ENCODE assay signal across 13 cellular contexts in the genomic region with DNA sequence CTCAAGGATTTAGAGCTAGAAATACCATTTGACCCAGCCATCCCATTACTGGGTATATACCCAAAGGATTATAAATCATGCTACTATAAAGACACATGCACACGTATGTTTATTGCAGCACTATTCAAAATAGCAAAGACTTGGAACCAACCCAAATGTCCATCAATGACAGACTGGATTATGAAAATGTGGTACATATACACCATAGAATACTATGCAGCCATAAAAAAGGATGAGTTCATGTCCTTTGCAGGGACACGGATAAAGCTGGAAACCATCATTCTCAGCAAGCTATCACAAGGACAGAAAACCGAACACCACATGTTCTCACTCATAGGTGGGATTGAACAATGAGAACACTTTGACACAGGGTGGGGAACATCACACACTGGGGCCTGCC. TPM values are rescaled to one million over a fixed set of nuclear protein-coding genes. Genes with fewer than 3 reads are reported as not detected.
"Had no signal": no experiment of that assay in that cellular context is flagged by ENCODE, and none has a peak within 500 bp of the region (broad histone marks: within the 10 kb centered on the region; RNA-seq: fewer than 3 reads in every experiment).

No MANE protein-coding gene starts in this region.

RNA-seq across cellular contexts. Expression of gene C1orf105, which starts 16.7 kb away (rescaled TPM):
- total RNA-seq: stomach, subcutaneous adipose tissue, temporal lobe, thoracic aorta, thyroid gland, tibial nerve, transverse colon, upper lobe of left lung, upper lobe of right lung, ureter, uterus, vagina had no signal
- polyA plus RNA-seq: urinary bladder had no signal
